8 cellular contexts compared by ENCODE assay signal in the genomic region with DNA sequence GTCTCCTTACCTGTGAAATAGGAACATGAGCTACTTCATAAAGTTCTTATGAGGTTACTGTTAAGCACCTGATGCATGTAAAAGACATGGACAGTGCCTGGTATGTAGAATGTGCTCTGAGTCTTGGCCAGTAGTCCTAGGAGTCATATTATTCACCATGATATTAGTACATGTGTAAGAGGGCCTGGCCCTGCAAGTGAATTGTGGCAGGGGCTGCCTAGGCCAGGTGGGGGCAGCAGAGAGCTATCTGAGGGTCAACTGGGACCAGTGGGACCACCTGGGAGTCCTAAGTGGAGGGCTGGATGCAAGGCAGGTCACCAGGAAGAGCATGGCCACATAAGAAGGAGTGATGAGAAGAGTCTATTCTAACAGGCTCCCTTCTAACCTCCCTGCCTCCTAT.
DNase-seq lines count a peak whose midpoint lies in the region; ATAC-seq and TF ChIP-seq lines count a peak whose summit lies in the region.

No MANE protein-coding gene starts in this region.

- intact Hi-C loops in Panc1 (cut with micrococcal nuclease; ENCODE audit: unreplicated experiment), result no loop called here

- H3K9me3 ChIP-seq in Panc1 (ENCODE audit: control insufficient read depth, insufficient read depth, low read depth, low read length), result no peaks in the 10 kb centered on the region
- H3K9me3 ChIP-seq in CD8-positive, alpha-beta memory T cell (ENCODE audit: low read length), result no peaks in the 10 kb centered on the region

- no peaks in the 10 kb centered on the region; the same call in 1 of the 2 replicates for H3K27me3 ChIP-seq in Panc1 (ENCODE audit: control insufficient read depth, insufficient read depth, low read length)
- no peaks in the 10 kb centered on the region for H3K27me3 ChIP-seq in CD8-positive, alpha-beta memory T cell (ENCODE audit: insufficient read depth, low read length, poor library complexity, severe bottlenecking)

- peak; percentile 69 for TF ChIP-seq CTCF in Panc1 (IDR thresholded peaks at IDR 0.05)
- TF ChIP-seq CTCF in fibroblast of villous mesenchyme (IDR thresholded peaks at IDR 0.05; ENCODE audit: insufficient read depth, low read depth, low read length), result peak; percentile 61

- CTCF ChIA-PET in Panc1 (lab: Charles Lee), result no interaction called here
- CTCF ChIA-PET in CD8-positive, alpha-beta memory T cell (lab: Charles Lee), result no interaction called here

- POLR2A ChIA-PET in Panc1 (lab: Charles Lee), result no interaction called here
- POLR2A ChIA-PET in CD8-positive, alpha-beta memory T cell (lab: Charles Lee), result no interaction called here

- DNase-seq in activated T-cell treated with anti-CD3 and anti-CD28 coated beads for 48 hours (ENCODE audit: low read depth) (peak; percentile 17), activated T-cell treated with anti-CD3 and anti-CD28 coated beads for 4 hours (no peak), Panc1 (ENCODE audit: low read depth, low spot score) (no peak), fibroblast of villous mesenchyme (ENCODE audit: low read depth) (peak; percentile 51), retina (peak; percentile 57), HPDE6-E6E7 (ENCODE audit: extremely low spot score) (no peak)
- no peak for DNase-seq in CD8-positive, alpha-beta memory T cell

- H3K27ac Mint-ChIP-seq in CD8-positive, alpha-beta memory T cell, result no peak overlapping the region

- H3K27ac ChIP-seq in Panc1 (ENCODE audit: low read length), result no peak overlapping the region
- H3K27ac ChIP-seq in CD8-positive, alpha-beta memory T cell (ENCODE audit: low read depth, low read length), result no peak overlapping the region

- ATAC-seq in HG02884 (IDR thresholded peaks at IDR 0.05; ENCODE audit: unreplicated experiment) (peak; percentile 52), Panc1 (no peak)

- H3K36me3 Mint-ChIP-seq in CD8-positive, alpha-beta memory T cell, result no peaks in the 10 kb centered on the region

- no peaks in the 10 kb centered on the region for H3K4me1 Mint-ChIP-seq in CD8-positive, alpha-beta memory T cell

- H3K27me3 Mint-ChIP-seq in CD8-positive, alpha-beta memory T cell, result peaks cover 0 to 2% of the 10 kb centered on the region in 2 donors

- no peaks in the 10 kb centered on the region for H3K4me1 ChIP-seq in Panc1 (ENCODE audit: control insufficient read depth, insufficient read depth, low read length)
- no peaks in the 10 kb centered on the region for H3K4me1 ChIP-seq in CD8-positive, alpha-beta memory T cell (ENCODE audit: insufficient read depth, low read length)

- peaks cover 0 to 7% (median 0%) of the 10 kb centered on the region in 5 donors for H3K9me3 Mint-ChIP-seq in CD8-positive, alpha-beta memory T cell

- no peak overlapping the region for H3K4me3 Mint-ChIP-seq in CD8-positive, alpha-beta memory T cell

- no peaks in the 10 kb centered on the region for H3K36me3 ChIP-seq in Panc1 (ENCODE audit: control insufficient read depth, insufficient read depth, low read length)
- H3K36me3 ChIP-seq in CD8-positive, alpha-beta memory T cell (ENCODE audit: insufficient read depth, low read length), result no peaks in the 10 kb centered on the region

- no TSS peak for BruUV-seq in Panc1 (replicated peaks; lab: Mats Ljungman, UMichigan)

- no peak overlapping the region for H3K4me3 ChIP-seq in Panc1 (ENCODE audit: low read depth in 2 of 2, low read length in 2 of 2)
- H3K4me3 ChIP-seq in fibroblast of villous mesenchyme (ENCODE audit: low read depth, low read length), result no peak overlapping the region
- no peak overlapping the region for H3K4me3 ChIP-seq in CD8-positive, alpha-beta memory T cell (ENCODE audit: low read length)

- in situ Hi-C loops in Panc1 (cut with HindIII; ENCODE audit: low pct_unique_long_range_greater_than_20kb, low sequenced_read_pairs), result no loop called here

Comparison
In these comparisons a context has a peak if more than half of its experiments do, and no peak if none do; other contexts are left out.
1. DNase-seq: peak in activated T-cell treated with anti-CD3 and anti-CD28 coated beads for 48 hours (single experiment), fibroblast of villous mesenchyme (single experiment) and retina (single experiment); none in activated T-cell treated with anti-CD3 and anti-CD28 coated beads for 4 hours (single experiment), Panc1 (single experiment), HPDE6-E6E7 (single experiment) and CD8-positive, alpha-beta memory T cell (0 of 5).